19 cellular contexts compared by ENCODE assay signal in genomic region chr3:155912090-155912489, GRCh38.
"Had no signal": no experiment of that assay in that cellular context is flagged by ENCODE, and none has a peak within 500 bp of the region (broad histone marks: within the 10 kb centered on the region; RNA-seq: fewer than 3 reads in every experiment).

No MANE protein-coding gene starts in this region.

- H3K27ac Mint-ChIP-seq: stimulated activated naive B cell treated with anti-CD40 and anti-IgM and Interleukin-4, amounts not matched to agents 10 μg/mL and 1 μg/mL and 100 μg/mL, for 72 hours had no signal

- H3K27ac ChIP-seq: neutrophil, upper lobe of left lung had no signal

- H3K4me3 Mint-ChIP-seq: activated T-cell treated with anti-CD3 and anti-CD28 coated beads, Interleukin-2, amount 50 U/mL, for 24 hours; naive thymus-derived CD4-positive, alpha-beta T cell; stimulated activated naive B cell treated with anti-CD40 and anti-IgM and Interleukin-4, amounts not matched to agents 10 μg/mL and 1 μg/mL and 100 μg/mL, for 72 hours had no signal

- ATAC-seq: activated CD4-positive, CD25-positive, alpha-beta regulatory T cell treated with anti-CD3 and anti-CD28 coated beads, Interleukin-2, amount 50 U/mL, for 24 hours; activated naive CD4-positive, alpha-beta T cell treated with anti-CD3 and anti-CD28 coated beads, Interleukin-2, amount 50 U/mL, for 72 hours; left lobe of liver; naive thymus-derived CD4-positive, alpha-beta T cell; stimulated activated naive B cell treated with anti-CD40 and anti-IgM and Interleukin-4, amounts not matched to agents 10 μg/mL and 1 μg/mL and 100 μg/mL, for 72 hours had no signal

- DNase-seq: activated CD4-positive, alpha-beta T cell treated with anti-CD3 and anti-CD28 coated beads, Interleukin-2, amount 50 U/mL, for 4 hours; activated gamma-delta T cell; activated T-cell treated with anti-CD3 and anti-CD28 coated beads, Interleukin-2, amount 50 U/mL, for 24 hours; amygdala; cerebellar nuclear complex; dermis blood vessel endothelial cell; erythroblast; islet precursor cell; naive thymus-derived CD4-positive, alpha-beta T cell; posterior cingulate gyrus; retina; stimulated activated CD4-positive, alpha-beta T cell treated with anti-CD3 and anti-CD28 coated beads, Interleukin-2, amount 100 ng/mL, for 48 hours; stimulated activated naive B cell treated with anti-CD40 and anti-IgM and Interleukin-4, amounts not matched to agents 10 μg/mL and 1 μg/mL and 100 μg/mL, for 72 hours; substantia nigra; upper lobe of left lung had no signal

- H3K4me3 ChIP-seq: upper lobe of left lung had no signal

- H3K9me3 Mint-ChIP-seq: activated naive CD4-positive, alpha-beta T cell treated with anti-CD3 and anti-CD28 coated beads, Interleukin-2, amount 50 U/mL, for 72 hours; activated T-cell treated with anti-CD3 and anti-CD28 coated beads, Interleukin-2, amount 50 U/mL, for 24 hours; stimulated activated naive B cell treated with anti-CD40 and anti-IgM and Interleukin-4, amounts not matched to agents 10 μg/mL and 1 μg/mL and 100 μg/mL, for 72 hours had no signal

- H3K27me3 ChIP-seq: neutrophil, upper lobe of left lung had no signal

- H3K27me3 Mint-ChIP-seq: activated T-cell treated with anti-CD3 and anti-CD28 coated beads, Interleukin-2, amount 50 U/mL, for 24 hours; naive thymus-derived CD4-positive, alpha-beta T cell; stimulated activated naive B cell treated with anti-CD40 and anti-IgM and Interleukin-4, amounts not matched to agents 10 μg/mL and 1 μg/mL and 100 μg/mL, for 72 hours had no signal

- H3K9me3 ChIP-seq: neutrophil, upper lobe of left lung had no signal

- H3K4me1 ChIP-seq: upper lobe of left lung had no signal
